In the genomic region with DNA sequence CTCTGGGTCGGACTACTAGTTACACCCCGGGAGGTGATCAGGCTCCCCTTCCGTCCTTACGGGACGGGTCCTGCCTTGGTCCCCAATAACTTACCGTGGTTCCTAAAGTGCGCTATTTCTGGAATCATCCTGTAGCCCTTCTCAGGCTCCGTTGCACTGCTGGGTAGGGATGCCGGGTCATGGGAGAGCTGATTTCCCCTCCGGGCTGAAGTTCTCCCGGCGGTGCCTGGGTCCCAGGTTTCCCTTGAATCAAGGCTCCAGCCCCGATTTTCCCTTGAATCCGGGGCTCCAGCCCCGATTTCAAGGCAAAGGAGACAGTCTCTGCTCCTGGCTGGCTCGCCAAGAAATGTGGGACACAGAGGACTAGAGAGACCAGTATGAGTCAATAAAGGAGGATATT, we compare ENCODE assay signal across 23 cellular contexts.
"Had no signal": no experiment of that assay in that cellular context is flagged by ENCODE, and none has a peak within 500 bp of the region (broad histone marks: within the 10 kb centered on the region; RNA-seq: fewer than 3 reads in every experiment).

No MANE protein-coding gene starts in this region.

- H3K27ac ChIP-seq: neutrophil, psoas muscle, sigmoid colon had no signal

- H3K4me3 ChIP-seq: mucosa of descending colon, psoas muscle, sigmoid colon, skin epidermis, stomach, upper lobe of left lung, vagina had no signal

- H3K36me3 ChIP-seq: heart left ventricle, neutrophil, sigmoid colon, stomach, tibial artery, upper lobe of left lung, vagina had no signal

- FAIRE-seq: endometrium, frontal cortex had no signal

- H3K4me1 ChIP-seq: psoas muscle, sigmoid colon, upper lobe of left lung, vagina had no signal

- DNase-seq: effector memory CD4-positive, alpha-beta T cell; heart left ventricle; hippocampal formation; islet precursor cell; mammary epithelial cell; mucosa of descending colon; naive thymus-derived CD8-positive, alpha-beta T cell; psoas muscle; retina; sigmoid colon; stimulated activated CD4-positive, alpha-beta T cell treated with anti-CD3 and anti-CD28 coated beads, Interleukin-2, amount 100 ng/mL, for 24 hours; stimulated activated CD4-positive, alpha-beta T cell treated with anti-CD3 and anti-CD28 coated beads, Interleukin-4, amount 100 ng/mL, for 4 hours; stimulated activated naive CD4-positive, alpha-beta T cell; stomach; substantia nigra; tibial artery; upper lobe of left lung had no signal

- H3K9me3 ChIP-seq: psoas muscle, tibial artery, vagina had no signal

- H3K27me3 ChIP-seq: heart left ventricle, neutrophil, sigmoid colon, stomach, tibial artery, upper lobe of left lung, vagina had no signal

- ATAC-seq: left lobe of liver; mucosa of descending colon; naive thymus-derived CD8-positive, alpha-beta T cell; psoas muscle had no signal
